In genomic region chr1:35929730-35930592, GRCh38 we compare ENCODE assay signal across 8 cellular contexts. TPM values are rescaled to one million over a fixed set of nuclear protein-coding genes. Genes with fewer than 3 reads are reported as not detected.
DNase-seq lines count a peak whose midpoint lies in the region; ATAC-seq, FAIRE-seq and TF ChIP-seq lines count a peak whose summit lies in the region.

No MANE protein-coding gene starts in this region.

- no peaks in the 10 kb centered on the region for H3K36me3 Mint-ChIP-seq in activated naive CD8-positive, alpha-beta T cell

- H3K9me3 ChIP-seq in cardiac muscle cell (ENCODE audit: low read depth) = no peaks in the 10 kb centered on the region
- no peaks in the 10 kb centered on the region for H3K9me3 ChIP-seq in pancreas

- FAIRE-seq in RCC 7860 (lab: Jason Lieb, UNC) (no peak), pancreas (lab: Jason Lieb, UNC) (no peak)

- ATAC-seq in pancreas (peak; percentile 33 to 57 (median 49)), HG03469 (IDR thresholded peaks at IDR 0.05; ENCODE audit: unreplicated experiment) (no peak), GM21515 (IDR thresholded peaks at IDR 0.05; ENCODE audit: unreplicated experiment) (no peak)

- H3K36me3 ChIP-seq in cardiac muscle cell (no peaks in the 10 kb centered on the region), pancreas (no peaks in the 10 kb centered on the region)

- H3K27ac ChIP-seq in cardiac muscle cell = peak overlapping the region; percentile 97
- H3K27ac ChIP-seq in pancreas = peak overlapping the region; percentile 93 to 97 (median 95)

- 1% methylated on average over 15 of the region's 15 CpGs for WGBS in pancreas, 2 donors

- H3K27me3 ChIP-seq in cardiac muscle cell (no peaks in the 10 kb centered on the region), pancreas (no peaks in the 10 kb centered on the region)

- H3K9me3 Mint-ChIP-seq in activated naive CD8-positive, alpha-beta T cell (ENCODE audit: low read depth) = no peaks in the 10 kb centered on the region

- peak overlapping the region; percentile 97 for H3K27ac Mint-ChIP-seq in activated naive CD8-positive, alpha-beta T cell

- peak; percentile 45 for DNase-seq in COR-L47 (lab: John Stamatoyannopoulos, UW)
- DNase-seq in HK-2 (ENCODE audit: unreplicated experiment) = peak; percentile 31
- DNase-seq in RCC 7860 (ENCODE audit: low spot score) = peak; percentile 22
- DNase-seq in cardiac muscle cell (ENCODE audit: low read depth in 1 of 2, low spot score in 1 of 2) = peak; percentile 58 to 71
- DNase-seq in pancreas = peak in 4 of 6 donors; percentile 21 to 46 (median 32)

- intact Hi-C loops in pancreas (cut with DNase I) = no loop called here

- H3K4me3 ChIP-seq in cardiac muscle cell (peak overlapping the region; percentile 90), pancreas (peak overlapping the region; percentile 78 to 88 (median 84))

- H3K4me1 Mint-ChIP-seq in activated naive CD8-positive, alpha-beta T cell (ENCODE audit: low read depth) = peaks cover 31% of the 10 kb centered on the region

- peak overlapping the region; percentile 92 for H3K4me3 Mint-ChIP-seq in activated naive CD8-positive, alpha-beta T cell

- no peak for TF ChIP-seq CTCF in cardiac muscle cell (IDR thresholded peaks at IDR 0.05; ENCODE audit: low read depth, low read length)
- no peak for TF ChIP-seq CTCF in pancreas (IDR thresholded peaks at IDR 0.05)

- H3K27me3 Mint-ChIP-seq in activated naive CD8-positive, alpha-beta T cell = no peaks in the 10 kb centered on the region

- H3K4me1 ChIP-seq in cardiac muscle cell (ENCODE audit: low read depth) (peaks cover 13% of the 10 kb centered on the region), pancreas (peaks cover 10 to 20% (median 17%) of the 10 kb centered on the region in 3 donors)

RNA-seq across cellular contexts. Expression of gene AGO3, which starts 0.9 kb away (rescaled TPM):
- total RNA-seq in cardiac muscle cell (17.2 and 30.3 TPM in 2 replicates), pancreas (10 to 100 TPM in 3 of 6 donors, 1 to 10 TPM in 3; 7.7 to 16.6 (median 9.9) TPM)
- polyA plus RNA-seq in cardiac muscle cell (10.7 and 20.8 TPM in 2 replicates), pancreas (1 to 10 TPM; 2.2 to 2.8 TPM)

RNA-seq across cellular contexts. Expression of gene AGO1, which starts 47.0 kb away (rescaled TPM):
- total RNA-seq in cardiac muscle cell = 18.9 and 19.1 TPM in 2 replicates
- polyA plus RNA-seq in cardiac muscle cell = 9.6 and 10.1 TPM in 2 replicates
- total RNA-seq in pancreas = 10 to 100 TPM; 10.2 to 18.7 (median 13.2) TPM
- polyA plus RNA-seq in pancreas = 1 to 10 TPM; 2.7 to 3.3 TPM

Comparison
In these comparisons a context has a peak if more than half of its experiments do, and no peak if none do; other contexts are left out.
1. ATAC-seq: peak in pancreas (4 of 4); none in HG03469 (single experiment) and GM21515 (single experiment).
2. Peak in every context shown above with its lines, with median percentiles within 50 percentile points of each other: DNase-seq.